In the genomic region with DNA sequence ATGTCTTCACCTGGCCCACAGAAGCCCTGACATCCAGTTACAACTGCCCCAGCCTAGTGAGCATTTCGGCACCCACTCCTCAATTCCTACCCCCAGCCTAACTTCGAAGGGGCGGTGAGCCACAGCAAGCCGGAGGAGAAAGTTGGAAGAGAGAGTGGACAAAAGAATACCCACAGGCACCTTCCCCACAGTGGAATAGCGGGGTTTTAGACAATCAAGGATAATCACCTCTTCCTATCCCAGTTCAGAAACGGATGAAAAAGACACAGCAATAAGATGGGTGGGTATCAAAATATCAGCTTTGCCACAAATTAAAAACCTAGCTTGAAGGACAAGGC, we compare ENCODE assay signal across 1 cellular context.
TF ChIP-seq lines count a peak whose summit lies in the region.

No MANE protein-coding gene starts in this region.

TF ChIP-seq in endothelial cell of umbilical vein, 7 proteins besides CTCF, POLR2A, EP300 and RAD21:
- TF ChIP-seq EZH2 (IDR thresholded peaks at IDR 0.05; ENCODE audit: borderline replicate concordance, low read depth, low read length, severe bottlenecking) (no peak), JUN (IDR thresholded peaks at IDR 0.05; ENCODE audit: borderline replicate concordance, insufficient read depth, insufficient read length, low read depth) (no peak), GATA2 (IDR thresholded peaks at IDR 0.05; ENCODE audit: insufficient read depth, insufficient read length, low read depth, low read length) (no peak), MYC (IDR thresholded peaks at IDR 0.05; ENCODE audit: low read depth, low read length) (no peak), POLR2AphosphoS5 (IDR thresholded peaks at IDR 0.05; ENCODE audit: insufficient read depth, low read depth, low read length) (no peak), FOS (IDR thresholded peaks at IDR 0.05; ENCODE audit: borderline replicate concordance, insufficient read depth, low read length) (no peak)
- TF ChIP-seq, protein P1, sequence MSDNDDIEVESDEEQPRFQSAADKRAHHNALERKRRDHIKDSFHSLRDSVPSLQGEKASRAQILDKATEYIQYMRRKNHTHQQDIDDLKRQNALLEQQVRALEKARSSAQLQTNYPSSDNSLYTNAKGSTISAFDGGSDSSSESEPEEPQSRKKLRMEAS (IDR thresholded peaks at IDR 0.05; ENCODE audit: insufficient read depth, insufficient read length) = no peak
TF ChIP-seq in endothelial cell of umbilical vein: peak in this region for 0.
